Comparison of ENCODE assay signal across 15 cellular contexts in the genomic region with DNA sequence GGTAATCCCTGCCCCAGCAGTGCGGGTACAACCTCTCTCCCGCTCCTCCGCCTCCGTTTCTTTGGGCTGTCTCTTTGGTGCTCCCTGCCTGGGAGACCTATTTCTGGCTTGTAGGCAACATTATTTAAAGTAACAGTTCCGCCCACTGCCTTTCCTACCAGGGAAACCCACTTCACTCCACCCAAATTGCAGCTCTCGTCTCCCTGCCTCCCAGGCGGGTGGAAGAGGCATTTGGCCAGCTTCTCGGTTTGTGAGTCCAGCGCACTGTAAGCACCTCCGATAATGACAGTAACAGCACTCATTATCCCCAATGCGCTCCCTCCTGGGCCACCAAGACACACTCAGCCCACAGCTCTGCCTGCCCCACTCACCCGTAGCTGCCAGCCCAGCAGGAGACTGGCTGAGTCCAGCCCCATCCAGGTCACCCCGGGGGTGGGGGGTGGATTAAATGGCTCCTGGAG.
A peak's percentile ranks its signal among the peaks of the same experiment; 100 is the strongest.
DNase-seq lines count a peak whose midpoint lies in the region; ATAC-seq and TF ChIP-seq lines count a peak whose summit lies in the region.
"Had no signal": no experiment of that assay in that cellular context is flagged by ENCODE, and none has a peak within 500 bp of the region (broad histone marks: within the 10 kb centered on the region; RNA-seq: fewer than 3 reads in every experiment).

No MANE protein-coding gene starts in this region.

- intact Hi-C loops in activated T-helper 2 cell treated with anti-CD3 and anti-CD28 coated beads, Interferon-gamma antibody, Interleukin-2, Interleukin-4, amounts not matched to agents 10 μg/mL and 5 μg/mL and 100 μg/mL, durations not matched to agents 14 hours and 24 hours and 36 hours (cut with micrococcal nuclease) = no loop called here

- peaks cover 5% of the 10 kb centered on the region for H3K27me3 Mint-ChIP-seq in activated T-helper 2 cell treated with anti-CD3 and anti-CD28 coated beads, Interferon-gamma antibody, Interleukin-2, Interleukin-4, amounts not matched to agents 10 μg/mL and 5 μg/mL and 100 μg/mL, durations not matched to agents 14 hours and 24 hours and 36 hours (ENCODE audit: low read depth)

- peak overlapping the region; percentile 70 for H3K56ac ChIP-seq in mesendoderm (ENCODE audit: low read length)

- no peak overlapping the region for H3K27ac Mint-ChIP-seq in activated T-helper 2 cell treated with anti-CD3 and anti-CD28 coated beads, Interferon-gamma antibody, Interleukin-2, Interleukin-4, amounts not matched to agents 10 μg/mL and 5 μg/mL and 100 μg/mL, durations not matched to agents 14 hours and 24 hours and 36 hours

- H3K27ac ChIP-seq in WERI-Rb-1 = no peak overlapping the region
- H3K27ac ChIP-seq in mesendoderm (ENCODE audit: low read depth, low read length) = no peak overlapping the region
- H3K27ac ChIP-seq: psoas muscle had no signal

- no peaks in the 10 kb centered on the region for H3K79me1 ChIP-seq in mesendoderm (ENCODE audit: low read length)

- no peak overlapping the region for H3K4me2 ChIP-seq in mesendoderm (ENCODE audit: low read length)

- no peaks in the 10 kb centered on the region for H3K36me3 Mint-ChIP-seq in activated T-helper 2 cell treated with anti-CD3 and anti-CD28 coated beads, Interferon-gamma antibody, Interleukin-2, Interleukin-4, amounts not matched to agents 10 μg/mL and 5 μg/mL and 100 μg/mL, durations not matched to agents 14 hours and 24 hours and 36 hours (ENCODE audit: low read depth)

- H2BK15ac ChIP-seq in mesendoderm (replicated peaks; ENCODE audit: low read depth) = no peak overlapping the region

- peak overlapping the region; percentile 63 for H3K18ac ChIP-seq in mesendoderm (ENCODE audit: low read length)

- no peaks in the 10 kb centered on the region for H3K79me2 ChIP-seq in mesendoderm (ENCODE audit: control insufficient read depth, insufficient read depth, low read length)

- no peak overlapping the region for H2BK120ac ChIP-seq in mesendoderm (ENCODE audit: low read depth, low read length)

- H4K8ac ChIP-seq in mesendoderm (ENCODE audit: low read depth, low read length) = no peak overlapping the region

- H3K23ac ChIP-seq in mesendoderm (ENCODE audit: low read length) = no peak overlapping the region

- peak overlapping the region; percentile 6 for H3K9ac ChIP-seq in mesendoderm (ENCODE audit: low read length)

- H2AK5ac ChIP-seq in mesendoderm (ENCODE audit: low read length) = no peak overlapping the region

- no peaks in the 10 kb centered on the region for H3K4me1 Mint-ChIP-seq in activated T-helper 2 cell treated with anti-CD3 and anti-CD28 coated beads, Interferon-gamma antibody, Interleukin-2, Interleukin-4, amounts not matched to agents 10 μg/mL and 5 μg/mL and 100 μg/mL, durations not matched to agents 14 hours and 24 hours and 36 hours (ENCODE audit: low read depth)

- H3K4me3 ChIP-seq in WERI-Rb-1 (ENCODE audit: low read depth, low read length) (no peak overlapping the region), mesendoderm (ENCODE audit: low read length) (no peak overlapping the region)
- H3K4me3 ChIP-seq: MG63, psoas muscle had no signal

- ATAC-seq in HG03442 (IDR thresholded peaks at IDR 0.05; ENCODE audit: unreplicated experiment) (no peak), GM18909 (IDR thresholded peaks at IDR 0.05; ENCODE audit: poor library complexity, unreplicated experiment) (no peak)
- ATAC-seq: psoas muscle had no signal

- peak overlapping the region; percentile 42 for H3K4ac ChIP-seq in mesendoderm (ENCODE audit: low read depth, low read length)

- H3K9me3 Mint-ChIP-seq in activated T-helper 2 cell treated with anti-CD3 and anti-CD28 coated beads, Interferon-gamma antibody, Interleukin-2, Interleukin-4, amounts not matched to agents 10 μg/mL and 5 μg/mL and 100 μg/mL, durations not matched to agents 14 hours and 24 hours and 36 hours = no peaks in the 10 kb centered on the region

- TF ChIP-seq CTCF in WERI-Rb-1 (IDR thresholded peaks at IDR 0.05; ENCODE audit: low read depth, low read length) = no peak

- H3K4me1 ChIP-seq in mesendoderm (ENCODE audit: control insufficient read depth, low read depth, low read length) = peaks cover 5% of the 10 kb centered on the region
- H3K4me1 ChIP-seq: psoas muscle had no signal

- H3K36me3 ChIP-seq in WERI-Rb-1 (no peaks in the 10 kb centered on the region), mesendoderm (ENCODE audit: control insufficient read depth, insufficient read depth, low read length) (peaks cover 2% of the 10 kb centered on the region)
- H3K36me3 ChIP-seq: MG63 had no signal

- H3K27me3 ChIP-seq in WERI-Rb-1 (ENCODE audit: insufficient read depth, low read depth, severe bottlenecking) (no peaks in the 10 kb centered on the region), mesendoderm (ENCODE audit: insufficient read depth, low read length, poor library complexity) (no peaks in the 10 kb centered on the region)
- H3K27me3 ChIP-seq: MG63 had no signal

- no peak overlapping the region for H4K5ac ChIP-seq in mesendoderm (ENCODE audit: low read length)

- H2BK5ac ChIP-seq in mesendoderm (ENCODE audit: low read length) = no peak overlapping the region

- DNase-seq in DMS153 (lab: John Stamatoyannopoulos, UW) (peak; percentile 63), NCI-H1417 treated with DMSO at 0.1 percent for 48 hours (lab: John Stamatoyannopoulos, UW) (peak; percentile 54), WERI-Rb-1 (peak; percentile 45), mesendoderm (no peak), KG1 (lab: John Stamatoyannopoulos, UW) (no peak)
- DNase-seq in activated T-helper 2 cell treated with anti-CD3 and anti-CD28 coated beads, Interferon-gamma antibody, Interleukin-2, Interleukin-4, amounts not matched to agents 10 μg/mL and 5 μg/mL and 100 μg/mL, durations not matched to agents 14 hours and 24 hours and 36 hours (ENCODE audit: low spot score) = no peak
- DNase-seq: activated CD8-positive, alpha-beta memory T cell treated with anti-CD3 and anti-CD28 coated beads, Interleukin-2, amount 50 U/mL, for 48 hours; activated naive CD4-positive, alpha-beta T cell treated with anti-CD3 and anti-CD28 coated beads, Interleukin-2, amount 50 U/mL, for 16 hours; hippocampal formation; MG63; psoas muscle; SIG-M5; stimulated activated CD4-positive, alpha-beta T cell treated with anti-CD3 and anti-CD28 coated beads, Interleukin-15, amount 100 ng/mL, for 24 hours had no signal

- H3K4me3 Mint-ChIP-seq in activated T-helper 2 cell treated with anti-CD3 and anti-CD28 coated beads, Interferon-gamma antibody, Interleukin-2, Interleukin-4, amounts not matched to agents 10 μg/mL and 5 μg/mL and 100 μg/mL, durations not matched to agents 14 hours and 24 hours and 36 hours (ENCODE audit: low read depth) = no peak overlapping the region

- no CpG with 5 or more reads among the region's 13 CpGs for WGBS in mesendoderm (ENCODE audit: extremely low coverage, insufficient coverage, low lambda C conversion rate)

- no peaks in the 10 kb centered on the region for H3K9me3 ChIP-seq in WERI-Rb-1 (ENCODE audit: severe bottlenecking)
- H3K9me3 ChIP-seq: MG63, psoas muscle had no signal

Comparison
In these comparisons a context has a peak if more than half of its experiments do, and no peak if none do; other contexts are left out.
1. DNase-seq: peak in DMS153 (single experiment), NCI-H1417 treated with DMSO at 0.1 percent for 48 hours (single experiment) and WERI-Rb-1 (single experiment); none in mesendoderm (single experiment), activated T-helper 2 cell treated with anti-CD3 and anti-CD28 coated beads, Interferon-gamma antibody, Interleukin-2, Interleukin-4, amounts not matched to agents 10 μg/mL and 5 μg/mL and 100 μg/mL, durations not matched to agents 14 hours and 24 hours and 36 hours (single experiment) and KG1 (single experiment).